In the genomic region with DNA sequence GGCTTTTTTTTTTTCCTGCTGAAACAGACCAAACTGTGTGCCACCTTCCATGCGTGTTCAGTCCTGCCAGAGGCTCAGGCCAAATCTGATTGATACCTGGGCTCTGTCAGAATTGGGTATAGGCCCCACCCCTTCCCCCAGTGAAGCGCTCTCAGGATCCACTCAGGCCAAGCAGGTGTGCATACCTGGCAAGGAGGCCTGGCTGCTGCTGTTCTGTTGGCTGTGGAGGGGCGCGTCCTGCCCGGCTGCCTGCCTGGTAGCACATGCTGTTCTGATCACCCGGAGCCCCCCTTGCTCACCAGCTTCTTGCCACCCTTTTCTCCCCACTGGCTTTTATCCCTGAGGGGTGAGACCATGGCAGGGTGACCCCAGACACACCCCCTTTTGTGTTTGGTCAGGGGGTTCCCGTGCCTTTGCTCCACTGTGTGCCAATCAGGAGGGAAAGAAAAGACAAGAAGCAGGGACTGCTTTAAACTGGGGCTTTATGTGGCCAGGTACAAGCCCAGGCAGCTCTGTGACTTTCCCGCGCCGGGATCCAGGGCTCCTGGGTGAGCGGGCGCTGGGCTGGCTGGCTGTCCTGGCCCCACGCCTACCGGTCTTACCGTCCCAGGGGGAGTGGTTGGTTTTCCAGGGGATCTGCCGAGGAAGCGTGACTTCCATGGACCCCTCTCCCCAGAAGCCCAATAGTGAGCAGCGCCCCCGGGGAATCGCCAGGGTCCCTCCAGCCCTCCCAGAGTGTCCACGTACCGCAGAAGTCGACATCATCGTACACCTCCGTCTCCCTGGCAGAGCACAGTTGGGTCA, we compare ENCODE assay signal across 2 cellular contexts.
TF ChIP-seq lines count a peak whose summit lies in the region.

No MANE protein-coding gene starts in this region.

TF ChIP-seq in SK-N-SH treated with all-trans-retinoic acid at 6 μM for 48 hours, 23 proteins besides CTCF, POLR2A, EP300 and RAD21 (continued from another document):
- TF ChIP-seq, protein P1, sequence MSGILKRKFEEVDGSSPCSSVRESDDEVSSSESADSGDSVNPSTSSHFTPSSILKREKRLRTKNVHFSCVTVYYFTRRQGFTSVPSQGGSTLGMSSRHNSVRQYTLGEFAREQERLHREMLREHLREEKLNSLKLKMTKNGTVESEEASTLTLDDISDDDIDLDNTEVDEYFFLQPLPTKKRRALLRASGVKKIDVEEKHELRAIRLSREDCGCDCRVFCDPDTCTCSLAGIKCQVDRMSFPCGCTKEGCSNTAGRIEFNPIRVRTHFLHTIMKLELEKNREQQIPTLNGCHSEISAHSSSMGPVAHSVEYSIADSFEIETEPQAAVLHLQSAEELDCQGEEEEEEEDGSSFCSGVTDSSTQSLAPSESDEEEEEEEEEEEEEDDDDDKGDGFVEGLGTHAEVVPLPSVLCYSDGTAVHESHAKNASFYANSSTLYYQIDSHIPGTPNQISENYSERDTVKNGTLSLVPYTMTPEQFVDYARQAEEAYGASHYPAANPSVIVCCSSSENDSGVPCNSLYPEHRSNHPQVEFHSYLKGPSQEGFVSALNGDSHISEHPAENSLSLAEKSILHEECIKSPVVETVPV (CRISPR knock-in tag; IDR thresholded peaks at IDR 0.05) = no peak
- TF ChIP-seq ZNF70 (CRISPR knock-in tag; IDR thresholded peaks at IDR 0.05) (no peak), ARNTL (CRISPR knock-in tag; IDR thresholded peaks at IDR 0.05; ENCODE audit: borderline replicate concordance, low read depth) (no peak)

TF ChIP-seq in SK-N-SH, 30 proteins besides CTCF, POLR2A, EP300 and RAD21 (continued from another document):
- TF ChIP-seq, protein P2, sequence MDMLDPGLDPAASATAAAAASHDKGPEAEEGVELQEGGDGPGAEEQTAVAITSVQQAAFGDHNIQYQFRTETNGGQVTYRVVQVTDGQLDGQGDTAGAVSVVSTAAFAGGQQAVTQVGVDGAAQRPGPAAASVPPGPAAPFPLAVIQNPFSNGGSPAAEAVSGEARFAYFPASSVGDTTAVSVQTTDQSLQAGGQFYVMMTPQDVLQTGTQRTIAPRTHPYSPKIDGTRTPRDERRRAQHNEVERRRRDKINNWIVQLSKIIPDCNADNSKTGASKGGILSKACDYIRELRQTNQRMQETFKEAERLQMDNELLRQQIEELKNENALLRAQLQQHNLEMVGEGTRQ (IDR thresholded peaks at IDR 0.05; ENCODE audit: borderline replicate concordance, low read depth, low read length) = no peak
- no peak for TF ChIP-seq POLR2AphosphoS5 (IDR thresholded peaks at IDR 0.05; ENCODE audit: low read depth, low read length)
- no peak for TF ChIP-seq ELF1 (IDR thresholded peaks at IDR 0.05)
- no peak for TF ChIP-seq GATA2 (CRISPR knock-in tag; IDR thresholded peaks at IDR 0.05)
- no peak for TF ChIP-seq TEAD4 (IDR thresholded peaks at IDR 0.05; ENCODE audit: borderline replicate concordance, insufficient read depth)
- no peak for TF ChIP-seq RCOR1 (IDR thresholded peaks at IDR 0.05; ENCODE audit: low read length)
- no peak for TF ChIP-seq GABPA (IDR thresholded peaks at IDR 0.05; ENCODE audit: low read depth)
- no peak for TF ChIP-seq CHD2 (IDR thresholded peaks at IDR 0.05; ENCODE audit: low read length, partially characterized antibody)
- TF ChIP-seq, protein P3, sequence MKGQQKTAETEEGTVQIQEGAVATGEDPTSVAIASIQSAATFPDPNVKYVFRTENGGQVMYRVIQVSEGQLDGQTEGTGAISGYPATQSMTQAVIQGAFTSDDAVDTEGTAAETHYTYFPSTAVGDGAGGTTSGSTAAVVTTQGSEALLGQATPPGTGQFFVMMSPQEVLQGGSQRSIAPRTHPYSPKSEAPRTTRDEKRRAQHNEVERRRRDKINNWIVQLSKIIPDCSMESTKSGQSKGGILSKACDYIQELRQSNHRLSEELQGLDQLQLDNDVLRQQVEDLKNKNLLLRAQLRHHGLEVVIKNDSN (IDR thresholded peaks at IDR 0.05; ENCODE audit: borderline replicate concordance, low read depth) = no peak
- no peak for TF ChIP-seq FOXM1 (IDR thresholded peaks at IDR 0.05; ENCODE audit: low read depth)
- no peak for TF ChIP-seq NFIC (IDR thresholded peaks at IDR 0.05; ENCODE audit: borderline replicate concordance)
- no peak for TF ChIP-seq NRF1 (IDR thresholded peaks at IDR 0.05; ENCODE audit: low read depth, low read length)
- TF ChIP-seq MEF2A (IDR thresholded peaks at IDR 0.05; ENCODE audit: borderline replicate concordance, low read depth) = no peak
